8 cellular contexts compared by ENCODE assay signal in the genomic region with DNA sequence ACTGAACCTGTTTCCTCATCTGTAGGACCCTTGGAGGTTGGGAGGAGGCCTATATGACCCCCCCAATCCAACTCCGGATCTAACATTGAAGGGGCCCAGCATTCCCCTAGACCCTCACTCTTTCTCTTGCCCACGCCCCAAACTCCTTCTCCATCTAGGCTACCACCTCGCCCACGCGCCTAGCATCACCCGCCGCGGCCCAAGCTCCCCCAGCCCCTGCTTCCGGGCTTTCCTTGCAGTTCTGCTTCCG. TPM values are rescaled to one million over a fixed set of nuclear protein-coding genes. Genes with fewer than 3 reads are reported as not detected.
DNase-seq lines count a peak whose midpoint lies in the region; ATAC-seq and TF ChIP-seq lines count a peak whose summit lies in the region.

No MANE protein-coding gene starts in this region.

- H3K4me1 ChIP-seq in DOHH2 (ENCODE audit: control insufficient read depth, low read length) (peaks cover 18% of the 10 kb centered on the region), iPS DF 6.9 (ENCODE audit: control insufficient read depth, insufficient read depth, low read length) (no peaks in the 10 kb centered on the region; the same call in 1 of the 2 replicates)

- H4K20me1 ChIP-seq in DOHH2 (ENCODE audit: control insufficient read depth, insufficient read depth, low read depth, low read length): no peaks in the 10 kb centered on the region; the same call in 1 of the 2 replicates

- H3K4me1 Mint-ChIP-seq in activated T-helper 2 cell treated with anti-CD3 and anti-CD28 coated beads, Interferon-gamma antibody, Interleukin-2, Interleukin-4, amounts not matched to agents 10 μg/mL and 5 μg/mL and 100 μg/mL, durations not matched to agents 14 hours and 24 hours and 36 hours (ENCODE audit: low read depth): peaks cover 31% of the 10 kb centered on the region

- peaks cover 19% of the 10 kb centered on the region for H3K36me3 Mint-ChIP-seq in activated T-helper 2 cell treated with anti-CD3 and anti-CD28 coated beads, Interferon-gamma antibody, Interleukin-2, Interleukin-4, amounts not matched to agents 10 μg/mL and 5 μg/mL and 100 μg/mL, durations not matched to agents 14 hours and 24 hours and 36 hours (ENCODE audit: low read depth)

- WGBS in iPS DF 6.9 (ENCODE audit: insufficient coverage, insufficient read length): no CpG with 5 or more reads among the region's 10 CpGs

- ATAC-seq in HG03432 (IDR thresholded peaks at IDR 0.05; ENCODE audit: unreplicated experiment): peak; percentile 46

- H3K4me3 ChIP-seq in DOHH2 (ENCODE audit: low read length) (peak overlapping the region; percentile 90), iPS DF 6.9 (ENCODE audit: low read length) (peak overlapping the region; percentile 93; the same call in 1 of the 2 replicates)

- no peak for TF ChIP-seq CTCF in DOHH2 (IDR thresholded peaks at IDR 0.05; ENCODE audit: low read depth, low read length, poor library complexity, severe bottlenecking)

- H3F3A ChIP-seq in DOHH2 (ENCODE audit: control insufficient read depth, insufficient read depth): no peaks in the 10 kb centered on the region; the same call in 1 of the 2 replicates

- H3K36me3 ChIP-seq in DOHH2 (ENCODE audit: control insufficient read depth, low read length): peaks cover 9% of the 10 kb centered on the region; the same call in 1 of the 2 replicates
- H3K36me3 ChIP-seq in iPS DF 6.9 (ENCODE audit: control insufficient read depth, insufficient read depth, low read length): no peaks in the 10 kb centered on the region

- intact Hi-C loops in activated T-helper 2 cell treated with anti-CD3 and anti-CD28 coated beads, Interferon-gamma antibody, Interleukin-2, Interleukin-4, amounts not matched to agents 10 μg/mL and 5 μg/mL and 100 μg/mL, durations not matched to agents 14 hours and 24 hours and 36 hours (cut with micrococcal nuclease): loop anchor here (1.0 to 2.0 kb wide), 6 partner anchors 8 to 78 kb away; a partner anchor contains a TSS

- H3K4me2 ChIP-seq in DOHH2 (ENCODE audit: low read length): peak overlapping the region; percentile 91

- H3K79me2 ChIP-seq in DOHH2 (ENCODE audit: control insufficient read depth, low read length): peaks cover 44% of the 10 kb centered on the region

- no peaks in the 10 kb centered on the region for H3K9me3 Mint-ChIP-seq in activated T-helper 2 cell treated with anti-CD3 and anti-CD28 coated beads, Interferon-gamma antibody, Interleukin-2, Interleukin-4, amounts not matched to agents 10 μg/mL and 5 μg/mL and 100 μg/mL, durations not matched to agents 14 hours and 24 hours and 36 hours

- H3K9me3 ChIP-seq in DOHH2 (ENCODE audit: control insufficient read depth, insufficient read depth, low read length): no peaks in the 10 kb centered on the region
- no peaks in the 10 kb centered on the region for H3K9me3 ChIP-seq in iPS DF 6.9 (ENCODE audit: control insufficient read depth, insufficient read depth, low read length)

- peak overlapping the region; percentile 95 for H3K4me3 Mint-ChIP-seq in activated T-helper 2 cell treated with anti-CD3 and anti-CD28 coated beads, Interferon-gamma antibody, Interleukin-2, Interleukin-4, amounts not matched to agents 10 μg/mL and 5 μg/mL and 100 μg/mL, durations not matched to agents 14 hours and 24 hours and 36 hours (ENCODE audit: low read depth)

- H3K27ac ChIP-seq in DOHH2 (ENCODE audit: low read depth, low read length) (peak overlapping the region; percentile 60), iPS DF 6.9 (ENCODE audit: low read length) (no peak overlapping the region)

- peak; percentile 52 for DNase-seq in activated T-helper 2 cell treated with anti-CD3 and anti-CD28 coated beads, Interferon-gamma antibody, Interleukin-2, Interleukin-4, amounts not matched to agents 10 μg/mL and 5 μg/mL and 100 μg/mL, durations not matched to agents 14 hours and 24 hours and 36 hours (ENCODE audit: low spot score)
- DNase-seq in iPS DF 6.9 (ENCODE audit: low read depth, low spot score) (no peak), NCI-H1417 treated with DMSO at 0.1 percent for 48 hours (lab: John Stamatoyannopoulos, UW) (no peak), NCI-H446 treated with DMSO at 0.1 percent for 48 hours (lab: John Stamatoyannopoulos, UW) (no peak)
- peak; percentile 56 to 57 for DNase-seq in stimulated activated CD4-positive, alpha-beta T cell treated with anti-CD3 and anti-CD28 coated beads, Interleukin-15, amount 100 ng/mL, for 48 hours (ENCODE audit: low read depth in 2 of 2)
- DNase-seq in effector CD4-positive, alpha-beta T cell: no peak

- H3K27me3 Mint-ChIP-seq in activated T-helper 2 cell treated with anti-CD3 and anti-CD28 coated beads, Interferon-gamma antibody, Interleukin-2, Interleukin-4, amounts not matched to agents 10 μg/mL and 5 μg/mL and 100 μg/mL, durations not matched to agents 14 hours and 24 hours and 36 hours (ENCODE audit: low read depth): no peaks in the 10 kb centered on the region

- peak overlapping the region; percentile 94 for H3K27ac Mint-ChIP-seq in activated T-helper 2 cell treated with anti-CD3 and anti-CD28 coated beads, Interferon-gamma antibody, Interleukin-2, Interleukin-4, amounts not matched to agents 10 μg/mL and 5 μg/mL and 100 μg/mL, durations not matched to agents 14 hours and 24 hours and 36 hours

- H3K27me3 ChIP-seq in DOHH2 (ENCODE audit: control insufficient read depth, low read length): no peaks in the 10 kb centered on the region
- no peaks in the 10 kb centered on the region for H3K27me3 ChIP-seq in iPS DF 6.9 (ENCODE audit: control insufficient read depth, insufficient read depth, low read length)

- H3K9me2 ChIP-seq in DOHH2 (replicated peaks; ENCODE audit: control insufficient read depth, low read length): no peaks in the 10 kb centered on the region

RNA-seq across cellular contexts. Expression of a gene that starts 0.5 kb away (rescaled TPM):
- total RNA-seq in activated T-helper 2 cell treated with anti-CD3 and anti-CD28 coated beads, Interferon-gamma antibody, Interleukin-2, Interleukin-4, amounts not matched to agents 10 μg/mL and 5 μg/mL and 100 μg/mL, durations not matched to agents 14 hours and 24 hours and 36 hours: 114 and 115 TPM in 2 replicates

RNA-seq across cellular contexts. Expression of a gene that starts 54.7 kb away (rescaled TPM):
- total RNA-seq in activated T-helper 2 cell treated with anti-CD3 and anti-CD28 coated beads, Interferon-gamma antibody, Interleukin-2, Interleukin-4, amounts not matched to agents 10 μg/mL and 5 μg/mL and 100 μg/mL, durations not matched to agents 14 hours and 24 hours and 36 hours: 38.1 and 43.5 TPM in 2 replicates

Comparison
In these comparisons a context has a peak if more than half of its experiments do, and no peak if none do; other contexts are left out.
1. DNase-seq: peak in activated T-helper 2 cell treated with anti-CD3 and anti-CD28 coated beads, Interferon-gamma antibody, Interleukin-2, Interleukin-4, amounts not matched to agents 10 μg/mL and 5 μg/mL and 100 μg/mL, durations not matched to agents 14 hours and 24 hours and 36 hours (single experiment) and stimulated activated CD4-positive, alpha-beta T cell treated with anti-CD3 and anti-CD28 coated beads, Interleukin-15, amount 100 ng/mL, for 48 hours (2 of 2); none in iPS DF 6.9 (single experiment), NCI-H1417 treated with DMSO at 0.1 percent for 48 hours (single experiment), NCI-H446 treated with DMSO at 0.1 percent for 48 hours (single experiment) and effector CD4-positive, alpha-beta T cell (single experiment).